8 cellular contexts compared by ENCODE assay signal in the genomic region with DNA sequence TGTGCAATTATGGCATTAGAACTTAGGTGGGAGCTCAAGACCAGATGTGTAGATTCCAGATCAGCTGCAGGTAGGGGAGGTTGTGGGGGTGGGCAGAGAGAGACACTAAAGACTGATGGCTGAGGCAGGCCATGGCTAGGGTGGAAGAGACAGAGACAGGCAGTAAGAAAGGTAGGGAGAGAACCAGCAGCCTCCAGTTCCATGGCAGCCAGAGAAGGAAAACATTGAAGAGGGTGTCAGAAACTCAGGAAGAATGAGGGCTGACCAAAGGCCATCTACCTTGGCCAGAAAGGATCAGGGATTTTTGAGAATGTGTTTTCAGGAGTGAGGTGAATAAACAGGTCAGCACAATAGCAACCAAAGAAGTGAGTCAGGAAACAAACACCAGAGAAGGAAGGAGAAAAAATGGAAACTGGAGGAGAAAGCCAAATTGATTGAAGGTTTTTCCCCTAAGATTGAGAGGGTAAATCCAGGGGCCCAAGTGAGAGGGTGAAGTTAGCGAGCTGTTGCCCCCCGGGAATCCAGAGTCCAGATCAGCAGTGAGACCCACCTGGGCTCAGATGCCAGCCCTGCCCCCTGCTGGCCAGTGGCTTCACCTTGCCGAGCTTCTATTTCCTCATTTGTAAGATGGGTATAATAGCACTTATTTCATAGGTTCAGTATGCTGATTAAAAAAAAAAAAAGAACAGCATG. TPM values are rescaled to one million over a fixed set of nuclear protein-coding genes. Genes with fewer than 3 reads are reported as not detected.
A peak's percentile ranks its signal among the peaks of the same experiment; 100 is the strongest.
DNase-seq lines count a peak whose midpoint lies in the region; ATAC-seq and TF ChIP-seq lines count a peak whose summit lies in the region.

No MANE protein-coding gene starts in this region.

- TF ChIP-seq POLR2A in gastroesophageal sphincter (IDR thresholded peaks at IDR 0.05) (no peak), gastrocnemius medialis (IDR thresholded peaks at IDR 0.05) (no peak)

- H3K9me3 ChIP-seq in gastroesophageal sphincter (no peaks in the 10 kb centered on the region), gastrocnemius medialis (no peaks in the 10 kb centered on the region)

- TF ChIP-seq EP300 in gastroesophageal sphincter (IDR thresholded peaks at IDR 0.05) = no peak

- WGBS in gastroesophageal sphincter (ENCODE audit: low coverage in 1 of 2), 2 donors = 50 to 53% methylated on average over 2 to 3 of the region's 3 CpGs

- H3K27ac Mint-ChIP-seq in activated T-cell treated with anti-CD3 and anti-CD28 coated beads, Interleukin-2, amount 50 U/mL, for 24 hours = no peak overlapping the region

- TF ChIP-seq CTCF in gastroesophageal sphincter (IDR thresholded peaks at IDR 0.05) = peak; percentile 47 to 66 (median 56)
- TF ChIP-seq CTCF in gastrocnemius medialis (IDR thresholded peaks at IDR 0.05 in 4 of 5, conservative IDR thresholded peaks at IDR 0.05 in 1 of 5) = peak; percentile 37 to 80 (median 71)

- H3K9me3 Mint-ChIP-seq in activated T-cell treated with anti-CD3 and anti-CD28 coated beads, Interleukin-2, amount 50 U/mL, for 24 hours = no peaks in the 10 kb centered on the region

- intact Hi-C loops in Right ventricle myocardium superior (cut with DNase I) (loop anchor here (10.0 kb wide), 1 partner anchor 74 kb away; no protein-coding TSS in a partner anchor), Right ventricle myocardium inferior (cut with DNase I) (no loop called here), gastrocnemius medialis (cut with DNase I; ENCODE audit: low total_unique reads) (loop anchor here (1.0 to 5.0 kb wide), 3 partner anchors 40 to 208 kb away; a partner anchor contains a TSS)

- peaks cover 0 to 46% of the 10 kb centered on the region in 2 donors for H3K36me3 ChIP-seq in gastroesophageal sphincter
- H3K36me3 ChIP-seq in gastrocnemius medialis = peaks cover 0 to 10% of the 10 kb centered on the region in 2 donors

- H3K4me1 Mint-ChIP-seq in activated T-cell treated with anti-CD3 and anti-CD28 coated beads, Interleukin-2, amount 50 U/mL, for 24 hours (ENCODE audit: low read depth) = peaks cover 23% of the 10 kb centered on the region

- ATAC-seq in Right ventricle myocardium superior (ENCODE audit: poor library complexity) = no peak
- ATAC-seq in Right ventricle myocardium inferior = no peak
- no peak for ATAC-seq in gastroesophageal sphincter
- ATAC-seq in gastrocnemius medialis = no peak

- H3K27me3 ChIP-seq in gastroesophageal sphincter = no peaks in the 10 kb centered on the region
- H3K27me3 ChIP-seq in gastrocnemius medialis = no peaks in the 10 kb centered on the region

- peaks cover 45% of the 10 kb centered on the region for H3K36me3 Mint-ChIP-seq in activated T-cell treated with anti-CD3 and anti-CD28 coated beads, Interleukin-2, amount 50 U/mL, for 24 hours (ENCODE audit: low read depth)

- no peaks in the 10 kb centered on the region for H3K27me3 Mint-ChIP-seq in activated T-cell treated with anti-CD3 and anti-CD28 coated beads, Interleukin-2, amount 50 U/mL, for 24 hours

- H3K4me3 ChIP-seq in gastroesophageal sphincter (no peak overlapping the region), gastrocnemius medialis (no peak overlapping the region)

- H3K4me1 ChIP-seq in gastroesophageal sphincter = peaks cover 4 to 67% (median 17%) of the 10 kb centered on the region in 3 donors
- peaks cover 48 to 77% of the 10 kb centered on the region in 2 donors for H3K4me1 ChIP-seq in gastrocnemius medialis

- DNase-seq in Right ventricle myocardium superior (peak; percentile 54), Right ventricle myocardium inferior (ENCODE audit: missing footprints) (no peak), NCI-H82 treated with DMSO at 0.1 percent for 48 hours (lab: John Stamatoyannopoulos, UW; ENCODE audit: unreplicated experiment) (peak; percentile 9), gastrocnemius medialis (peak in 1 of 2 donors; percentile 56), KG1 (lab: John Stamatoyannopoulos, UW) (no peak), SKM-1 (lab: John Stamatoyannopoulos, UW; ENCODE audit: unreplicated experiment) (no peak)
- peak; percentile 70 for DNase-seq in activated T-cell treated with anti-CD3 and anti-CD28 coated beads, Interleukin-2, amount 50 U/mL, for 24 hours

- H3K4me3 Mint-ChIP-seq in activated T-cell treated with anti-CD3 and anti-CD28 coated beads, Interleukin-2, amount 50 U/mL, for 24 hours = no peak overlapping the region

- in situ Hi-C loops in gastrocnemius medialis (cut with MboI; ENCODE audit: low sequenced_read_pairs in 4 of 4) = no loop called here

- H3K27ac ChIP-seq in gastroesophageal sphincter (peak overlapping the region; percentile 13 to 66 (median 54)), gastrocnemius medialis (peak overlapping the region; percentile 61 to 81 (median 78))

RNA-seq across cellular contexts. Expression of a gene that starts 41.0 kb away (rescaled TPM):
- total RNA-seq in Right ventricle myocardium superior = 59.4 TPM
- 69.9 TPM for total RNA-seq in Right ventricle myocardium inferior
- 100 to 1,000 TPM in 1 of 4 donors, 10 to 100 TPM in 3; 54.6 to 108 (median 75.9) TPM for total RNA-seq in gastroesophageal sphincter
- total RNA-seq in gastrocnemius medialis = 100 to 1,000 TPM in 1 of 4 donors, 10 to 100 TPM in 3; 19.3 to 150 (median 64.5) TPM

Comparison
In these comparisons a context has a peak if more than half of its experiments do, and no peak if none do; other contexts are left out.
1. DNase-seq: peak in Right ventricle myocardium superior (single experiment), NCI-H82 treated with DMSO at 0.1 percent for 48 hours (single experiment) and activated T-cell treated with anti-CD3 and anti-CD28 coated beads, Interleukin-2, amount 50 U/mL, for 24 hours (single experiment); none in Right ventricle myocardium inferior (single experiment), KG1 (single experiment) and SKM-1 (single experiment).